ENCODE assay signal across 18 cellular contexts in the genomic region with DNA sequence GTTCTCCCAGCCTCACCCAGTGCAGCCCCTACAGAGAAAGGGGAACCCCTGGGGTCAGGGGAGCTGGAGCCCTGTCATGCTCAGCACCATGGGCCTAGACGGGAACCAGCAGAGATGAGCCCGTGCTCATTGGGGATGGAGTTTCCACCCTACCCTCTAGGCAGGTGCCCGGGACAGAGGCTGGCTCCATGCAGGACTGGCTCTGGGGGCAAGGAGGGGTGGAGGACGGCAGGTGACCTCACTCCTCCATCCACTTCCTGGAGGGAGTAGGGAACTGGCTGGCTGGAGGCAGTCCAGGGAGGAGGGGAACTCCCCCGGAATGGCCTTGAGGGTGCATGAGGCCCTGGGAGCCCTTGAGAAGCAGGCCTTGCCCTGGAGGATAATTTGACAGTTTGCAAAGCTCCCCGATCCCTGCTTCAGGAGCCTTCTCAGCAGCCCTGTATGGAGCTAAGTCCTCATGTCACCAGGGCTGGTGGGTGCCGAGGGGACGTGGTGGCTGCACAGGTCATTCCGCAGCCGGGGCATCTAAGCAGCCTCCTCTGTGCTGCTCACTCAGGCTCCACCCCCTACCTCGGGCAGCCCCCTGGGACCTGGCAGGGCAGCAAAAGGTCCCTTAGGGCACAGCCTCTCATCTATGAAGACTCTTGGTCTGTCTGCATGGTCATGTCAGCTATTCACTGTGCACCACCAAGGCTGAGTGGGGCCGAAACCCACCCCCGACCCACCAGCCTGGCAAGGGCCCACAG. TPM values are rescaled to one million over a fixed set of nuclear protein-coding genes. Genes with fewer than 3 reads are reported as not detected.
DNase-seq lines count a peak whose midpoint lies in the region; TF ChIP-seq lines count a peak whose summit lies in the region.
"Had no signal": no experiment of that assay in that cellular context is flagged by ENCODE, and none has a peak within 500 bp of the region (broad histone marks: within the 10 kb centered on the region; RNA-seq: fewer than 3 reads in every experiment).

No MANE protein-coding gene starts in this region.

- no peaks in the 10 kb centered on the region for H3K36me3 ChIP-seq in spleen
- no peaks in the 10 kb centered on the region for H3K36me3 ChIP-seq in MM.1S (replicated peaks; ENCODE audit: insufficient read depth, low read length)
- H3K36me3 ChIP-seq in A673 (ENCODE audit: insufficient read depth, low read length, poor library complexity, severe bottlenecking) = no peaks in the 10 kb centered on the region
- H3K36me3 ChIP-seq: suprapubic skin had no signal

- no peaks in the 10 kb centered on the region for H3K9me2 ChIP-seq in MM.1S (replicated peaks; ENCODE audit: insufficient read depth, low read length)

- TF ChIP-seq CTCF in GM12865 (IDR thresholded peaks at IDR 0.05; ENCODE audit: insufficient read depth, low read depth, low read length, missing control alignments) (no peak), spleen (IDR thresholded peaks at IDR 0.05 in 8 of 11, conservative IDR thresholded peaks at IDR 0.05 in 3 of 11) (no peak), MM.1S (IDR thresholded peaks at IDR 0.05; ENCODE audit: low read length) (no peak), A673 (conservative IDR thresholded peaks at IDR 0.05; ENCODE audit: low read depth, low read length) (no peak)

- CTCF ChIA-PET in A673 (lab: Charles Lee) = no interaction called here

- BruUV-seq in A673 (replicated peaks; lab: Mats Ljungman, UMichigan) = no TSS peak

- POLR2A ChIA-PET in A673 (lab: Charles Lee; ENCODE audit: low non-redundant PET) = no interaction called here

- H3K27ac ChIP-seq in spleen (peak overlapping the region in 3 of 8 donors; percentile 34 to 62 (median 47)), MM.1S (ENCODE audit: low read length) (no peak overlapping the region), A673 (ENCODE audit: low read depth, low read length, poor library complexity, severe bottlenecking) (no peak overlapping the region)
- H3K27ac ChIP-seq: suprapubic skin had no signal

- H3K4me2 ChIP-seq in MM.1S (ENCODE audit: low read depth, low read length) = no peak overlapping the region

- H3K4me1 ChIP-seq in spleen = peaks cover 22 to 49% (median 36%) of the 10 kb centered on the region in 6 donors
- peaks cover 12% of the 10 kb centered on the region for H3K4me1 ChIP-seq in MM.1S (ENCODE audit: low read length)
- peaks cover 1% of the 10 kb centered on the region for H3K4me1 ChIP-seq in A673 (ENCODE audit: insufficient read depth, low read length, poor library complexity, severe bottlenecking)

- 43 to 71% (median 61%) methylated on average over 4 to 13 of the region's 13 CpGs for WGBS in spleen, 5 donors

- no peaks in the 10 kb centered on the region for H3K79me2 ChIP-seq in MM.1S (ENCODE audit: low read length)

- intact Hi-C loops in spleen (cut with DNase I; ENCODE audit: low total_unique reads) (no loop called here), A673 (cut with micrococcal nuclease; ENCODE audit: unreplicated experiment) (no loop called here)

- H3K27me3 ChIP-seq in spleen (replicated peaks in 1 of 7) (peaks cover 0 to 7% (median 0%) of the 10 kb centered on the region in 7 donors), MM.1S (replicated peaks; ENCODE audit: insufficient read depth, low read length) (no peaks in the 10 kb centered on the region), A673 (replicated peaks; ENCODE audit: insufficient read depth, low read depth, low read length, poor library complexity) (peaks cover 23% of the 10 kb centered on the region)

- H3K9ac ChIP-seq in MM.1S (ENCODE audit: low read length) = no peak overlapping the region

- H4K20me1 ChIP-seq in MM.1S (ENCODE audit: insufficient read depth, low read length) = no peaks in the 10 kb centered on the region

- H2AFZ ChIP-seq in MM.1S (ENCODE audit: low read length) = no peak overlapping the region

- no peak for TF ChIP-seq POLR2A in spleen (IDR thresholded peaks at IDR 0.05)

- H3K4me3 ChIP-seq in GM12865 (ENCODE audit: low read depth, low read length) (no peak overlapping the region), spleen (no peak overlapping the region), MM.1S (ENCODE audit: low read length) (no peak overlapping the region), A673 (ENCODE audit: low read depth, low read length, poor library complexity, severe bottlenecking) (no peak overlapping the region)
- H3K4me3 ChIP-seq: suprapubic skin had no signal

- H3F3A ChIP-seq in MM.1S (ENCODE audit: insufficient read depth, low read length) = no peaks in the 10 kb centered on the region

- DNase-seq in GM12865 (ENCODE audit: low read depth) (peak; percentile 51), M059J (ENCODE audit: low read depth) (peak; percentile 44), islet precursor cell (peak; percentile 51), spleen (peak; percentile 72), MM.1S (no peak), A673 (ENCODE audit: low spot score) (no peak), AML-193 (lab: John Stamatoyannopoulos, UW) (no peak)
- DNase-seq: activated gamma-delta T cell; anterior cingulate cortex; DMS79 treated with DMSO at 0.1 percent for 48 hours; NCI-H146; NCI-H345; NK-92 treated with Interleukin-12 subunit alpha and Interleukin-12 subunit beta, amount 100 ng/mL, for 24 hours; Right ventricle myocardium superior had no signal

- H3K9me3 ChIP-seq in spleen = no peaks in the 10 kb centered on the region
- no peaks in the 10 kb centered on the region for H3K9me3 ChIP-seq in MM.1S (replicated peaks; ENCODE audit: insufficient read depth, low read length)
- H3K9me3 ChIP-seq in A673 (ENCODE audit: low read depth, low read length, poor library complexity, severe bottlenecking) = no peaks in the 10 kb centered on the region
- H3K9me3 ChIP-seq: suprapubic skin had no signal

RNA-seq across cellular contexts. Expression of a gene that starts 2.1 kb away (rescaled TPM):
- total RNA-seq in M059J (2014; rRNA removed; shearing (Covaris generic)) = 0.59 and 1.1 TPM in 2 replicates
- under 1 TPM in 5 of 7 donors, not detected in 2; 0.32 to 0.98 (median 0.49) TPM for total RNA-seq in spleen
- polyA plus RNA-seq in spleen = 1 to 10 TPM in 1 of 3 donors, under 1 TPM in 2; 0.35 to 1.2 (median 0.79) TPM
- total RNA-seq in A673 (2021) = not detected in 2 replicates
- total RNA-seq: LHCN-M2, Right ventricle myocardium superior, WTC11 had no signal
- polyA plus RNA-seq: CD14-positive monocyte had no signal

RNA-seq across cellular contexts. Expression of a gene that starts 33.5 kb away (rescaled TPM):
- total RNA-seq in M059J (2014; rRNA removed; shearing (Covaris generic)) = 7.0 and 15.1 TPM in 2 replicates
- total RNA-seq in spleen = 100 to 1,000 TPM in 1 of 7 donors, 10 to 100 TPM in 6; 41.2 to 121 (median 52.8) TPM
- polyA plus RNA-seq in spleen = 10 to 100 TPM; 30.8 to 37.2 (median 35.4) TPM
- 5.7 and 7.3 TPM in 2 replicates for total RNA-seq in A673 (2021)

Comparison
In these comparisons a context has a peak if more than half of its experiments do, and no peak if none do; other contexts are left out.
1. DNase-seq: peak in GM12865 (single experiment), M059J (single experiment), islet precursor cell (single experiment) and spleen (single experiment); none in MM.1S (single experiment), A673 (single experiment) and AML-193 (0 of 2).